Comparison of ENCODE assay signal across 20 cellular contexts in genomic region chr14:74649167-74649566, GRCh38. TPM values are rescaled to one million over a fixed set of nuclear protein-coding genes. Genes with fewer than 3 reads are reported as not detected.
DNase-seq lines count a peak whose midpoint lies in the region; ATAC-seq, FAIRE-seq and TF ChIP-seq lines count a peak whose summit lies in the region.
"Had no signal": no experiment of that assay in that cellular context is flagged by ENCODE, and none has a peak within 500 bp of the region (broad histone marks: within the 10 kb centered on the region; RNA-seq: fewer than 3 reads in every experiment).

No MANE protein-coding gene starts in this region.

- H3K23me2 ChIP-seq in H9 (ENCODE audit: insufficient read length, low read depth, low read length, poor library complexity, severe bottlenecking): no peaks in the 10 kb centered on the region

- H3K56ac ChIP-seq in H9 (ENCODE audit: insufficient read length, low read depth, low read length): no peak overlapping the region

- TF ChIP-seq EP300 in upper lobe of left lung (IDR thresholded peaks at IDR 0.05): no peak

- H3K27me3 ChIP-seq in H9 (ENCODE audit: insufficient read depth, low read length) (no peaks in the 10 kb centered on the region), astrocyte (ENCODE audit: insufficient read depth, low read length) (no peaks in the 10 kb centered on the region), esophagus squamous epithelium (no peaks in the 10 kb centered on the region), upper lobe of left lung (no peaks in the 10 kb centered on the region)

- no peak overlapping the region for H3K23ac ChIP-seq in H9 (ENCODE audit: insufficient read length, low read depth, low read length)

- H3T11ph ChIP-seq in H9 (ENCODE audit: low read length): no peak overlapping the region

- peaks cover 12 to 16% of the 10 kb centered on the region in 2 experiments for H3K4me1 Mint-ChIP-seq in H9
- H3K4me1 Mint-ChIP-seq in astrocyte (ENCODE audit: low read depth, unreplicated experiment): peaks cover 41% of the 10 kb centered on the region

- intact Hi-C loops in esophagus squamous epithelium (cut with DNase I) (no loop called here), posterior vena cava (cut with DNase I) (no loop called here)

- no peaks in the 10 kb centered on the region for H3K9me3 ChIP-seq in H9 (ENCODE audit: control insufficient read depth, low read depth, low read length)
- no peaks in the 10 kb centered on the region for H3K9me3 ChIP-seq in astrocyte (ENCODE audit: insufficient read depth, low read depth, low read length)
- H3K9me3 ChIP-seq in esophagus squamous epithelium: no peaks in the 10 kb centered on the region
- no peaks in the 10 kb centered on the region for H3K9me3 ChIP-seq in upper lobe of left lung
- H3K9me3 ChIP-seq: sigmoid colon had no signal

- H3K4me3 Mint-ChIP-seq in H9 (no peak overlapping the region), astrocyte (ENCODE audit: unreplicated experiment) (no peak overlapping the region)
- H3K4me3 Mint-ChIP-seq: CD4-positive, alpha-beta T cell; naive thymus-derived CD8-positive, alpha-beta T cell; stimulated activated effector memory CD8-positive, alpha-beta T cell treated with anti-CD3 and anti-CD28 coated beads, Interleukin-12 subunit alpha, Interleukin-12 subunit beta, amount 100 ng/mL, for 72 hours had no signal

- no peaks in the 10 kb centered on the region for H3K79me1 ChIP-seq in H9 (ENCODE audit: insufficient read depth, low read depth, low read length, poor library complexity, severe bottlenecking)

- H3K9ac ChIP-seq in H9 (ENCODE audit: extremely low read depth, insufficient read length, low read length): no peak overlapping the region
- H3K9ac ChIP-seq in astrocyte (ENCODE audit: low read length): no peak overlapping the region

- H2AK5ac ChIP-seq in H9 (ENCODE audit: insufficient read length, low read length): no peak overlapping the region

- FAIRE-seq in astrocyte (lab: Jason Lieb, UNC): no peak
- no peak for FAIRE-seq in H54 (lab: Jason Lieb, UNC)
- FAIRE-seq: TTC549 had no signal

- H4K20me1 ChIP-seq in H9 (ENCODE audit: control insufficient read depth, insufficient read depth, insufficient read length): peaks cover 2% of the 10 kb centered on the region
- H4K20me1 ChIP-seq in astrocyte (ENCODE audit: insufficient read depth, low read length): no peaks in the 10 kb centered on the region

- ATAC-seq in upper lobe of left lung (ENCODE audit: low FRiP score in 2 of 2): no peak
- ATAC-seq in GM19452 (IDR thresholded peaks at IDR 0.05; ENCODE audit: unreplicated experiment): no peak
- ATAC-seq: naive thymus-derived CD8-positive, alpha-beta T cell; stimulated activated effector memory CD8-positive, alpha-beta T cell treated with anti-CD3 and anti-CD28 coated beads, Interleukin-12 subunit alpha, Interleukin-12 subunit beta, amount 100 ng/mL, for 72 hours had no signal

- H4K5ac ChIP-seq in H9 (ENCODE audit: insufficient read length, low read depth, low read length): no peak overlapping the region

- no peak overlapping the region for H2BK12ac ChIP-seq in H9 (ENCODE audit: insufficient read length, low read depth, low read length)

- H3K27me3 Mint-ChIP-seq in H9 (ENCODE audit: low read depth) (peaks cover 4% of the 10 kb centered on the region), astrocyte (ENCODE audit: low read depth, unreplicated experiment) (no peaks in the 10 kb centered on the region)
- H3K27me3 Mint-ChIP-seq: CD4-positive, alpha-beta T cell; naive thymus-derived CD8-positive, alpha-beta T cell had no signal

- whole genome bisulfite sequencing in H9 (ENCODE audit: extremely low coverage, insufficient read length, low lambda C conversion rate): no CpG with 5 or more reads among the region's 7 CpGs
- 47 to 50% methylated on average over 2 to 6 of the region's 7 CpGs for WGBS in esophagus squamous epithelium, 2 donors
- WGBS in upper lobe of left lung, 2 donors: 67 to 84% methylated on average over 7 of the region's 7 CpGs

- H4K91ac ChIP-seq in H9 (ENCODE audit: insufficient read length, low read depth, low read length): no peak overlapping the region

- H3K14ac ChIP-seq in H9 (ENCODE audit: insufficient read depth, low read length): no peak overlapping the region

- no peaks in the 10 kb centered on the region for H3K79me2 ChIP-seq in H9 (ENCODE audit: insufficient read depth, low read length)
- H3K79me2 ChIP-seq in astrocyte (ENCODE audit: insufficient read depth, low read length): no peaks in the 10 kb centered on the region

- H3K36me3 Mint-ChIP-seq in H9 (ENCODE audit: insufficient read depth in 1 of 3, low read depth in 3 of 3): peaks cover 0 to 1% (median 0%) of the 10 kb centered on the region in 3 experiments; a peak in 1 of 7 replicates
- peaks cover 18% of the 10 kb centered on the region for H3K36me3 Mint-ChIP-seq in astrocyte (ENCODE audit: low read depth, unreplicated experiment)
- H3K36me3 Mint-ChIP-seq: naive thymus-derived CD8-positive, alpha-beta T cell; stimulated activated effector memory CD8-positive, alpha-beta T cell treated with anti-CD3 and anti-CD28 coated beads, Interleukin-12 subunit alpha, Interleukin-12 subunit beta, amount 100 ng/mL, for 72 hours had no signal

- peaks cover 2% of the 10 kb centered on the region for H3K36me3 ChIP-seq in astrocyte (ENCODE audit: insufficient read depth, low read length)
- H3K36me3 ChIP-seq in esophagus squamous epithelium: no peaks in the 10 kb centered on the region
- no peaks in the 10 kb centered on the region for H3K36me3 ChIP-seq in upper lobe of left lung
- H3K36me3 ChIP-seq: sigmoid colon had no signal

- H2BK120ac ChIP-seq in H9 (ENCODE audit: low read depth, low read length, poor library complexity, severe bottlenecking): no peak overlapping the region

- no peak for TF ChIP-seq POLR2A in esophagus squamous epithelium (IDR thresholded peaks at IDR 0.05)
- TF ChIP-seq POLR2A in H54 (IDR thresholded peaks at IDR 0.05; ENCODE audit: low read depth, low read length): no peak
- TF ChIP-seq POLR2A in upper lobe of left lung (IDR thresholded peaks at IDR 0.05): no peak

- H2AFZ ChIP-seq in H9 (ENCODE audit: low read length) (no peak overlapping the region), astrocyte (ENCODE audit: low read depth, low read length) (no peak overlapping the region)

- no peak for TF ChIP-seq CTCF in H9 (conservative IDR thresholded peaks at IDR 0.05)
- TF ChIP-seq CTCF in astrocyte (IDR thresholded peaks at IDR 0.05; ENCODE audit: insufficient read depth, low read depth, low read length): no peak
- TF ChIP-seq CTCF in esophagus squamous epithelium (IDR thresholded peaks at IDR 0.05): no peak
- TF ChIP-seq CTCF in upper lobe of left lung (IDR thresholded peaks at IDR 0.05): no peak

- no peak overlapping the region for H3K18ac ChIP-seq in H9 (ENCODE audit: insufficient read length, low read depth, low read length)

- no peak overlapping the region for H2BK20ac ChIP-seq in H9 (ENCODE audit: low read depth, low read length, poor library complexity, severe bottlenecking)

- no peaks in the 10 kb centered on the region for H3K9me3 Mint-ChIP-seq in H9
- no peaks in the 10 kb centered on the region for H3K9me3 Mint-ChIP-seq in astrocyte (ENCODE audit: unreplicated experiment)
- H3K9me3 Mint-ChIP-seq: CD4-positive, alpha-beta T cell; naive thymus-derived CD8-positive, alpha-beta T cell; stimulated activated effector memory CD8-positive, alpha-beta T cell treated with anti-CD3 and anti-CD28 coated beads, Interleukin-12 subunit alpha, Interleukin-12 subunit beta, amount 100 ng/mL, for 72 hours had no signal

- H2BK5ac ChIP-seq in H9 (ENCODE audit: insufficient read length, low read length): no peak overlapping the region

- no peak overlapping the region for H3K4ac ChIP-seq in H9 (ENCODE audit: low read depth, low read length)

- H4K8ac ChIP-seq in H9 (replicated peaks; ENCODE audit: insufficient read length, low read depth, low read length): no peak overlapping the region

- DNase-seq in H9: peak; percentile 55
- DNase-seq in astrocyte (ENCODE audit: low read depth): no peak
- DNase-seq in esophagus squamous epithelium (lab: John Stamatoyannopoulos, UW): no peak
- peak; percentile 64 for DNase-seq in posterior vena cava (ENCODE audit: low spot score)
- no peak for DNase-seq in H54 (ENCODE audit: insufficient read length, low spot score)
- DNase-seq in upper lobe of left lung: no peak
- DNase-seq in stimulated activated CD4-positive, alpha-beta T cell treated with anti-CD3 and anti-CD28 coated beads, Interleukin-4, amount 100 ng/mL, for 4 hours: no peak
- DNase-seq: activated CD4-positive, alpha-beta T cell treated with anti-CD3 and anti-CD28 coated beads for 48 hours; activated effector memory CD4-positive, alpha-beta T cell treated with Interleukin-2 at 50 U/mL for 16 hours; CD4-positive, alpha-beta T cell; DMS 273 treated with DMSO at 0.1 percent for 48 hours; GDM1; GOT3; naive thymus-derived CD8-positive, alpha-beta T cell; NCI-H1436; NCI-H524 treated with DMSO at 0.1 percent for 48 hours had no signal

- H3K27ac Mint-ChIP-seq in H9: peak overlapping the region in 1 of 3 experiments; percentile 34; a peak in 1 of 7 replicates
- peak overlapping the region; percentile 69 for H3K27ac Mint-ChIP-seq in astrocyte (ENCODE audit: unreplicated experiment)
- H3K27ac Mint-ChIP-seq: CD4-positive, alpha-beta T cell; stimulated activated effector memory CD8-positive, alpha-beta T cell treated with anti-CD3 and anti-CD28 coated beads, Interleukin-12 subunit alpha, Interleukin-12 subunit beta, amount 100 ng/mL, for 72 hours had no signal

- H3K4me1 ChIP-seq in H9 (ENCODE audit: insufficient read depth, low read length): no peaks in the 10 kb centered on the region
- peaks cover 17% of the 10 kb centered on the region for H3K4me1 ChIP-seq in astrocyte (ENCODE audit: insufficient read depth, low read length)
- peaks cover 15 to 70% (median 38%) of the 10 kb centered on the region in 3 donors for H3K4me1 ChIP-seq in esophagus squamous epithelium
- H3K4me1 ChIP-seq in upper lobe of left lung: peaks cover 5 to 13% (median 9%) of the 10 kb centered on the region in 4 donors

- H3K27ac ChIP-seq in H9 (ENCODE audit: insufficient read length, low read depth, low read length): no peak overlapping the region
- no peak overlapping the region for H3K27ac ChIP-seq in astrocyte (ENCODE audit: low read depth, low read length)
- peak overlapping the region; percentile 1 to 69 (median 28) for H3K27ac ChIP-seq in esophagus squamous epithelium
- H3K27ac ChIP-seq in upper lobe of left lung: no peak overlapping the region
- H3K27ac ChIP-seq: sigmoid colon had no signal

- H3K4me3 ChIP-seq in astrocyte (ENCODE audit: insufficient read depth, low read depth, low read length): no peak overlapping the region
- H3K4me3 ChIP-seq in esophagus squamous epithelium: no peak overlapping the region
- H3K4me3 ChIP-seq in upper lobe of left lung: no peak overlapping the region
- H3K4me3 ChIP-seq: sigmoid colon had no signal

- H2BK15ac ChIP-seq in H9 (ENCODE audit: low read depth, low read length): no peak overlapping the region

- H3K4me2 ChIP-seq in H9 (ENCODE audit: insufficient read depth, insufficient read length, low read length) (no peak overlapping the region), astrocyte (ENCODE audit: low read length) (no peak overlapping the region)

RNA-seq across cellular contexts. Expression of gene LTBP2, which starts 37.1 kb away (rescaled TPM):
- total RNA-seq in H9 (2021) (0.75 and 0.77 TPM in 2 replicates), astrocyte (162 and 196 TPM in 2 replicates), esophagus squamous epithelium (10 to 100 TPM; 10.3 to 41.6 (median 17.0) TPM), posterior vena cava (100 to 1,000 TPM; 141 to 168 TPM), upper lobe of left lung (100 to 1,000 TPM in 2 of 6 donors, 10 to 100 TPM in 4; 19.7 to 136 (median 77.6) TPM)

Comparison
In these comparisons a context has a peak if more than half of its experiments do, and no peak if none do; other contexts are left out.
1. DNase-seq: peak in H9 (single experiment) and posterior vena cava (single experiment); none in astrocyte (single experiment), esophagus squamous epithelium (single experiment), H54 (single experiment), upper lobe of left lung (0 of 2) and stimulated activated CD4-positive, alpha-beta T cell treated with anti-CD3 and anti-CD28 coated beads, Interleukin-4, amount 100 ng/mL, for 4 hours (0 of 2).
2. H3K27ac ChIP-seq: peak in esophagus squamous epithelium (4 of 4); none in H9 (single experiment), astrocyte (single experiment) and upper lobe of left lung (0 of 4).